1 cellular context compared by ENCODE assay signal in genomic region chr3:8369638-8370037, GRCh38.
A peak's percentile ranks its signal among the peaks of the same experiment; 100 is the strongest.
TF ChIP-seq lines count a peak whose summit lies in the region.

No MANE protein-coding gene starts in this region.

TF ChIP-seq in K562, 482 proteins besides CTCF, POLR2A, EP300 and RAD21 (continued from another document):
- TF ChIP-seq, protein P1, sequence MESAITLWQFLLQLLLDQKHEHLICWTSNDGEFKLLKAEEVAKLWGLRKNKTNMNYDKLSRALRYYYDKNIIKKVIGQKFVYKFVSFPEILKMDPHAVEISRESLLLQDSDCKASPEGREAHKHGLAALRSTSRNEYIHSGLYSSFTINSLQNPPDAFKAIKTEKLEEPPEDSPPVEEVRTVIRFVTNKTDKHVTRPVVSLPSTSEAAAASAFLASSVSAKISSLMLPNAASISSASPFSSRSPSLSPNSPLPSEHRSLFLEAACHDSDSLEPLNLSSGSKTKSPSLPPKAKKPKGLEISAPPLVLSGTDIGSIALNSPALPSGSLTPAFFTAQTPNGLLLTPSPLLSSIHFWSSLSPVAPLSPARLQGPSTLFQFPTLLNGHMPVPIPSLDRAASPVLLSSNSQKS (CRISPR knock-in tag; IDR thresholded peaks at IDR 0.05) = no peak
- TF ChIP-seq CBX2 (IDR thresholded peaks at IDR 0.05; ENCODE audit: insufficient read depth, low read length, poor library complexity, severe bottlenecking) = no peak
- no peak for TF ChIP-seq HNRNPH1 (optimal IDR thresholded peaks at IDR 0.05; ENCODE audit: low read depth, low read length)
- peak; percentile 85 for TF ChIP-seq ZNF79 (CRISPR knock-in tag; IDR thresholded peaks at IDR 0.05; ENCODE audit: low read depth)
- TF ChIP-seq ZNF431 (CRISPR knock-in tag; IDR thresholded peaks at IDR 0.05) = no peak
- TF ChIP-seq ZNF311 (CRISPR knock-in tag; IDR thresholded peaks at IDR 0.05) = peak; percentile 65; the same call in 1 of the 2 replicates
- no peak for TF ChIP-seq RERE (CRISPR knock-in tag; IDR thresholded peaks at IDR 0.05; ENCODE audit: borderline replicate concordance)
- TF ChIP-seq KLF6 (CRISPR knock-in tag; IDR thresholded peaks at IDR 0.05; ENCODE audit: borderline replicate concordance) = peak; percentile 69; the same call in 1 of the 2 replicates
- TF ChIP-seq ZNF24 (IDR thresholded peaks at IDR 0.05) = no peak
- 0 out of 2 replicates have a peak, but pooled peaks have one; percentile 17 for TF ChIP-seq ZNF444 (CRISPR knock-in tag; IDR thresholded peaks at IDR 0.05)
- TF ChIP-seq MNT (conservative IDR thresholded peaks at IDR 0.05) = no peak
- no peak for TF ChIP-seq HDAC8 (tag; IDR thresholded peaks at IDR 0.05)
- 0 out of 2 replicates have a peak, but pooled peaks have one; percentile 44 for TF ChIP-seq ZFP1 (CRISPR knock-in tag; IDR thresholded peaks at IDR 0.05)
- TF ChIP-seq ELF2 (CRISPR knock-in tag; IDR thresholded peaks at IDR 0.05) = no peak
- 0 out of 2 replicates have a peak, but pooled peaks have one; percentile 9 for TF ChIP-seq SMAD3 (CRISPR knock-in tag; conservative IDR thresholded peaks at IDR 0.05)
- TF ChIP-seq, protein P2, sequence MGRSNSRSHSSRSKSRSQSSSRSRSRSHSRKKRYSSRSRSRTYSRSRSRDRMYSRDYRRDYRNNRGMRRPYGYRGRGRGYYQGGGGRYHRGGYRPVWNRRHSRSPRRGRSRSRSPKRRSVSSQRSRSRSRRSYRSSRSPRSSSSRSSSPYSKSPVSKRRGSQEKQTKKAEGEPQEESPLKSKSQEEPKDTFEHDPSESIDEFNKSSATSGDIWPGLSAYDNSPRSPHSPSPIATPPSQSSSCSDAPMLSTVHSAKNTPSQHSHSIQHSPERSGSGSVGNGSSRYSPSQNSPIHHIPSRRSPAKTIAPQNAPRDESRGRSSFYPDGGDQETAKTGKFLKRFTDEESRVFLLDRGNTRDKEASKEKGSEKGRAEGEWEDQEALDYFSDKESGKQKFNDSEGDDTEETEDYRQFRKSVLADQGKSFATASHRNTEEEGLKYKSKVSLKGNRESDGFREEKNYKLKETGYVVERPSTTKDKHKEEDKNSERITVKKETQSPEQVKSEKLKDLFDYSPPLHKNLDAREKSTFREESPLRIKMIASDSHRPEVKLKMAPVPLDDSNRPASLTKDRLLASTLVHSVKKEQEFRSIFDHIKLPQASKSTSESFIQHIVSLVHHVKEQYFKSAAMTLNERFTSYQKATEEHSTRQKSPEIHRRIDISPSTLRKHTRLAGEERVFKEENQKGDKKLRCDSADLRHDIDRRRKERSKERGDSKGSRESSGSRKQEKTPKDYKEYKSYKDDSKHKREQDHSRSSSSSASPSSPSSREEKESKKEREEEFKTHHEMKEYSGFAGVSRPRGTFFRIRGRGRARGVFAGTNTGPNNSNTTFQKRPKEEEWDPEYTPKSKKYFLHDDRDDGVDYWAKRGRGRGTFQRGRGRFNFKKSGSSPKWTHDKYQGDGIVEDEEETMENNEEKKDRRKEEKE (IDR thresholded peaks at IDR 0.05; ENCODE audit: borderline replicate concordance in 1 of 2, control insufficient read depth in 1 of 2, low read depth in 2 of 2, low read length in 1 of 2) = no peak
- no peak for TF ChIP-seq MAFK (IDR thresholded peaks at IDR 0.05; ENCODE audit: low read length)
- TF ChIP-seq ZKSCAN1 (IDR thresholded peaks at IDR 0.05; ENCODE audit: low read depth, low read length) = no peak
- TF ChIP-seq RBM25 (IDR thresholded peaks at IDR 0.05; ENCODE audit: low read depth, low read length, severe bottlenecking) = no peak
- TF ChIP-seq CREB1 (IDR thresholded peaks at IDR 0.05) = no peak
- no peak for TF ChIP-seq CREB1 (CRISPR knock-in tag; IDR thresholded peaks at IDR 0.05)
- peak; percentile 76 for TF ChIP-seq ZBTB17 (CRISPR knock-in tag; IDR thresholded peaks at IDR 0.05)
- TF ChIP-seq ZNF449 (CRISPR knock-in tag; IDR thresholded peaks at IDR 0.05) = peak; percentile 72; the same call in 1 of the 2 replicates
- 0 out of 2 replicates have a peak, but pooled peaks have one; percentile 52 for TF ChIP-seq ZNF212 (CRISPR knock-in tag; IDR thresholded peaks at IDR 0.05)
